In the genomic region with DNA sequence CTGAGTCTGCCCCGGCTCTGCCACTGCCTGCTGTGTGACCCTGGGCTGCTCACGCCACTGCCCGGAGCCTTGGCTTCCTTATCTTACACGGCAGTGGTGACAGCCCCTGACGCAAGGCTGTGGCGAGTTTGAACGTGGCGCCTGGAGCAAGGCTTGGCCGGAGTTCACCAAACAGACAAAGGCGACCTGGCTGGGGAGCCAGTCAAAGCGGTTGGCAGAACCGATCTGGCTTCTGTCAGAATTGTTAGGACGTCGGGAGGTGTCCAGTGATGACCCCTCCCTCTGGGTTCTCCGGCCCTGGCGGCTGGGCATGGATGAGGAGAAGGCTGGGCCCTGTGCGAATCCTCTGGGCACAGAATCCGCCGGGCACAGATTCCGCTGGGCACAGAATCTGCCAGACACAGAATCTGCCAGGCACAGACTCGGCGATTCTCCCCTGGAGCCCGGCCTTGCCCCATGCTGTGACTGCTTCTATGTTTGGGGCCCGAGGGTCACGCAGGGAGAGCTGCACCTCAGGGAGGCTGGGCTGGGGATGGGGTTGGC, we compare ENCODE assay signal across 17 cellular contexts. TPM values are rescaled to one million over a fixed set of nuclear protein-coding genes. Genes with fewer than 3 reads are reported as not detected.
"Had no signal": no experiment of that assay in that cellular context is flagged by ENCODE, and none has a peak within 500 bp of the region (broad histone marks: within the 10 kb centered on the region; RNA-seq: fewer than 3 reads in every experiment).

No MANE protein-coding gene starts in this region.

- H3K9me3 ChIP-seq: esophagus squamous epithelium, mucosa of descending colon, pancreas, suprapubic skin had no signal

- H3K36me3 ChIP-seq: brain microvascular endothelial cell, esophagus squamous epithelium, pancreas, suprapubic skin had no signal

- H3K4me3 ChIP-seq: esophagus squamous epithelium, mucosa of descending colon, pancreas, suprapubic skin had no signal

- DNase-seq: activated CD4-positive, alpha-beta T cell treated with anti-CD3 and anti-CD28 coated beads, Interleukin-2, amount 10 ng/mL, durations not matched to agents 24 days and 14 days; activated CD4-positive, CD25-positive, alpha-beta regulatory T cell; activated CD8-positive, alpha-beta memory T cell treated with anti-CD3 and anti-CD28 coated beads, Interleukin-2, amount 50 U/mL, for 48 hours; activated gamma-delta T cell treated with Interleukin-2 at 50 U/mL for 16 hours; activated naive CD8-positive, alpha-beta T cell treated with anti-CD3 and anti-CD28 coated beads for 36 hours; brain microvascular endothelial cell; effector CD8-positive, alpha-beta T cell; esophagus squamous epithelium; glutamatergic neuron; immature natural killer cell; naive thymus-derived CD4-positive, alpha-beta T cell; stimulated activated CD4-positive, alpha-beta T cell treated with anti-CD3 and anti-CD28 coated beads, Interleukin-4, amount 100 ng/mL, for 1 hour; trophoblast cell had no signal

- ATAC-seq: mucosa of descending colon; naive thymus-derived CD4-positive, alpha-beta T cell; pancreas had no signal

- H3K27ac ChIP-seq: brain microvascular endothelial cell, esophagus squamous epithelium, pancreas, suprapubic skin had no signal

- FAIRE-seq: endothelial cell of umbilical vein, pancreas had no signal

- H3K27me3 ChIP-seq: brain microvascular endothelial cell, pancreas had no signal

- H3K4me1 ChIP-seq: pancreas had no signal

RNA-seq across cellular contexts. Expression of a gene that starts 11.7 kb away (rescaled TPM):
- polyA plus RNA-seq: immature natural killer cell had no signal
